ENCODE assay signal across 28 cellular contexts in the genomic region with DNA sequence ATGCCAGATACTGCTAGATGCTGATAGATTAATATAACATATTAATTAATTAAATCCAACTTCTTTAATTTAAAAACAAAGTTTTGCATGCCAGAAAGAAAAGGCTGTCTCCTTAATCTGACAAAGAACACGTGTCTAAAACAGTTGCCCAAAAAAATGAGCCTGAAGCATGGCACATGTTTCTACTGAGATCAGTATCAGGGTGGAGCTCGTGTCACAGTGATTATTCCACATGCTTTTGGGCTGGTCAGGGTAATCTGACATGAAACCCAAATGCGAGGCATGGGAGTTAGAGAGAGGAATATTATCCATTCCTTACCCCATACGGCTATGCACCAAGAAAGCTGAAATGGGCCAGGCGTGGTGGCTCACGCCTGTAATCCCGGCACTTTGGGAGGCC.
"Had no signal": no experiment of that assay in that cellular context is flagged by ENCODE, and none has a peak within 500 bp of the region (broad histone marks: within the 10 kb centered on the region; RNA-seq: fewer than 3 reads in every experiment).

No MANE protein-coding gene starts in this region.

- H3K36me3 ChIP-seq: brain microvascular endothelial cell, SJSA1, WERI-Rb-1 had no signal

- H3K4me3 Mint-ChIP-seq: activated CD4-positive, alpha-beta T cell treated with anti-CD3 and anti-CD28 coated beads, Interleukin-2, amount 10 ng/mL, durations not matched to agents 24 days and 14 days; activated CD8-positive, alpha-beta T cell treated with anti-CD3 and anti-CD28 coated beads for 36 hours; activated T-cell treated with anti-CD3 and anti-CD28 coated beads, Interleukin-2, amount 50 U/mL, for 72 hours; activated T-helper 17 cell treated with anti-CD3 and anti-CD28 coated beads, Interleukin-2, amount 50 U/mL, for 72 hours; central memory CD8-positive, alpha-beta T cell had no signal

- H3K9ac ChIP-seq: KMS-11 had no signal

- H3K27me3 ChIP-seq: brain microvascular endothelial cell had no signal

- H3K27me3 Mint-ChIP-seq: activated CD4-positive, alpha-beta T cell treated with anti-CD3 and anti-CD28 coated beads, Interleukin-2, amount 10 ng/mL, durations not matched to agents 24 days and 14 days; activated T-helper 17 cell treated with anti-CD3 and anti-CD28 coated beads, Interleukin-2, amount 50 U/mL, for 72 hours had no signal

- H3K4me2 ChIP-seq: KMS-11 had no signal

- H3K27ac Mint-ChIP-seq: activated CD4-positive, alpha-beta T cell treated with anti-CD3 and anti-CD28 coated beads, Interleukin-2, amount 10 ng/mL, durations not matched to agents 24 days and 14 days; activated CD8-positive, alpha-beta T cell treated with anti-CD3 and anti-CD28 coated beads for 36 hours; activated naive CD4-positive, alpha-beta T cell treated with anti-CD3 and anti-CD28 coated beads, Interleukin-2, amount 50 U/mL, for 72 hours; activated T-cell treated with anti-CD3 and anti-CD28 coated beads, Interleukin-2, amount 50 U/mL, for 72 hours; activated T-helper 17 cell treated with anti-CD3 and anti-CD28 coated beads, Interleukin-2, amount 50 U/mL, for 72 hours had no signal

- ATAC-seq: activated CD8-positive, alpha-beta T cell treated with anti-CD3 and anti-CD28 coated beads for 36 hours; activated naive CD4-positive, alpha-beta T cell treated with anti-CD3 and anti-CD28 coated beads, Interleukin-2, amount 50 U/mL, for 72 hours; activated T-cell treated with anti-CD3 and anti-CD28 coated beads, Interleukin-2, amount 50 U/mL, for 72 hours; activated T-helper 17 cell treated with anti-CD3 and anti-CD28 coated beads, Interleukin-2, amount 50 U/mL, for 72 hours; Panc1 had no signal

- H3K4me1 Mint-ChIP-seq: activated CD4-positive, alpha-beta T cell treated with anti-CD3 and anti-CD28 coated beads, Interleukin-2, amount 10 ng/mL, durations not matched to agents 24 days and 14 days; activated T-helper 17 cell treated with anti-CD3 and anti-CD28 coated beads, Interleukin-2, amount 50 U/mL, for 72 hours; central memory CD8-positive, alpha-beta T cell had no signal

- H3K27ac ChIP-seq: brain microvascular endothelial cell, KMS-11, SJSA1, WERI-Rb-1 had no signal

- H3K4me1 ChIP-seq: SJSA1 had no signal

- H3K9me3 Mint-ChIP-seq: activated CD4-positive, alpha-beta T cell treated with anti-CD3 and anti-CD28 coated beads, Interleukin-2, amount 10 ng/mL, durations not matched to agents 24 days and 14 days; activated CD8-positive, alpha-beta T cell treated with anti-CD3 and anti-CD28 coated beads for 36 hours; activated naive CD4-positive, alpha-beta T cell treated with anti-CD3 and anti-CD28 coated beads, Interleukin-2, amount 50 U/mL, for 72 hours; activated T-cell treated with anti-CD3 and anti-CD28 coated beads, Interleukin-2, amount 50 U/mL, for 72 hours; activated T-helper 17 cell treated with anti-CD3 and anti-CD28 coated beads, Interleukin-2, amount 50 U/mL, for 72 hours; central memory CD8-positive, alpha-beta T cell had no signal

- H3K4me3 ChIP-seq: SJSA1 had no signal

- H3K9me3 ChIP-seq: SJSA1 had no signal

- H3K36me3 Mint-ChIP-seq: activated naive CD4-positive, alpha-beta T cell treated with anti-CD3 and anti-CD28 coated beads, Interleukin-2, amount 50 U/mL, for 72 hours had no signal

- DNase-seq: activated CD4-positive, alpha-beta T cell treated with anti-CD3 and anti-CD28 coated beads, Interleukin-2, amount 10 ng/mL, durations not matched to agents 24 days and 14 days; activated CD4-positive, alpha-beta T cell treated with anti-CD3 and anti-CD28 coated beads, Interleukin-2, amount 50 U/mL, for 4 hours; activated CD8-positive, alpha-beta T cell treated with anti-CD3 and anti-CD28 coated beads for 36 hours; activated gamma-delta T cell; activated naive CD4-positive, alpha-beta T cell treated with Interleukin-2 at 50 U/mL for 16 hours; activated T-cell treated with anti-CD3 and anti-CD28 coated beads, Interleukin-2, amount 50 U/mL, for 1 hour; activated T-cell treated with anti-CD3 and anti-CD28 coated beads, Interleukin-2, amount 50 U/mL, for 72 hours; anterior cingulate cortex; brain microvascular endothelial cell; MM.1S; MV-4-11; NCI-H1092; NCI-H1436 treated with DMSO at 0.1 percent for 48 hours; NCI-H187 treated with DMSO at 0.1 percent for 48 hours; NCI-H2081; NCI-H2171 treated with DMSO at 0.1 percent for 48 hours; NCI-H2227 treated with DMSO at 0.1 percent for 48 hours; NCI-H446; NCI-H524; SHP77 treated with DMSO at 0.1 percent for 48 hours; T1000; WERI-Rb-1 had no signal
